ENCODE assay signal across 1 cellular context in the genomic region with DNA sequence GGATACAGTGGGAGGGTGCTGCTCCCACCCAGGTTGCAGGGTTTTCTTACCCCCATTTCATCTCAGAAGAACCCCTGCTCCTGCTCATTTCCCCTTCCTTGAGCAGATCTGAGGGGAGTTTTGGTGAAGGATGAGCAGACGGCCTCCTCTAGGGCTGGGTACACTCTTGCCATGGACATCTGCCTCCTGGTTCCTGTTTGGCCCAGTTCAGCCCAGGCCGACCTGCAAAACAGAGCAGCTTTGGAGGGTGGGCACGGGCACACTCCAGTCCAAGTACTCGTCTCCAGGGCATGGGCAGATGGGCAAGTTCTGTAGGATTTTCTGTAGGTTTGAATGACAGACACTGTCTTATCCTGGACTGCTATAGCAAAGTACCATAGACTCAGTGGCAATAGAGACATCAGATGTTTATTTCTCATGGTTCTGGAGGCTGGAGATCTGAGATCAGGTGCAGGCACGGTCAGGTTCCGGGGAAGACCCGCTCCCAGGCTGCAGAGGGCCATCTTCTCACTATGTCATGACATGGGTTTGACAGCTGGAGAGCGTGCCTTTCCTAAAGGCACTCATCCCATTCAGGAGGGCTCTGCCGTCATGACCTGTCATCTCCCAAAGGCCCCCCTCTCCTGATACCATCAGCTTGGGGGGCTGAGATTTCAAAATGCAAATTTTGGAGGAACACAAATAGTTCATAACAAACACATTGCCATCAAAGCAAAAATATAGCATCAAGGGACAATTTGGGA.
TF ChIP-seq lines count a peak whose summit lies in the region.

No MANE protein-coding gene starts in this region.

TF ChIP-seq in HepG2, 621 proteins besides CTCF, POLR2A, EP300 and RAD21:
- TF ChIP-seq NFYB (CRISPR knock-in tag; IDR thresholded peaks at IDR 0.05) (no peak), ZFP82 (CRISPR knock-in tag; IDR thresholded peaks at IDR 0.05; ENCODE audit: borderline replicate concordance) (0 out of 2 replicates have a peak, but pooled peaks have one; percentile 3), ZNF746 (CRISPR knock-in tag; IDR thresholded peaks at IDR 0.05) (no peak), ZSCAN25 (CRISPR knock-in tag; IDR thresholded peaks at IDR 0.05) (no peak), SATB2 (CRISPR knock-in tag; IDR thresholded peaks at IDR 0.05) (no peak), AHR (CRISPR knock-in tag; IDR thresholded peaks at IDR 0.05) (peak; percentile 9; the same call in 1 of the 2 replicates), MTA3 (CRISPR knock-in tag; IDR thresholded peaks at IDR 0.05) (no peak), ZNF709 (CRISPR knock-in tag; IDR thresholded peaks at IDR 0.05) (0 out of 2 replicates have a peak, but pooled peaks have one; percentile 1), POGZ (CRISPR knock-in tag; IDR thresholded peaks at IDR 0.05) (no peak)
- TF ChIP-seq, protein P1, sequence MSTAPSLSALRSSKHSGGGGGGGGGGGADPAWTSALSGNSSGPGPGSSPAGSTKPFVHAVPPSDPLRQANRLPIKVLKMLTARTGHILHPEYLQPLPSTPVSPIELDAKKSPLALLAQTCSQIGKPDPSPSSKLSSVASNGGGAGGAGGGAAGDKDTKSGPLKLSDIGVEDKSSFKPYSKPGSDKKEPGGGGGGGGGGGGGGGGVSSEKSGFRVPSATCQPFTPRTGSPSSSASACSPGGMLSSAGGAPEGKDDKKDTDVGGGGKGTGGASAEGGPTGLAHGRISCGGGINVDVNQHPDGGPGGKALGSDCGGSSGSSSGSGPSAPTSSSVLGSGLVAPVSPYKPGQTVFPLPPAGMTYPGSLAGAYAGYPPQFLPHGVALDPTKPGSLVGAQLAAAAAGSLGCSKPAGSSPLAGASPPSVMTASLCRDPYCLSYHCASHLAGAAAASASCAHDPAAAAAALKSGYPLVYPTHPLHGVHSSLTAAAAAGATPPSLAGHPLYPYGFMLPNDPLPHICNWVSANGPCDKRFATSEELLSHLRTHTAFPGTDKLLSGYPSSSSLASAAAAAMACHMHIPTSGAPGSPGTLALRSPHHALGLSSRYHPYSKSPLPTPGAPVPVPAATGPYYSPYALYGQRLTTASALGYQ (CRISPR knock-in tag; IDR thresholded peaks at IDR 0.05), result no peak
